In the genomic region with DNA sequence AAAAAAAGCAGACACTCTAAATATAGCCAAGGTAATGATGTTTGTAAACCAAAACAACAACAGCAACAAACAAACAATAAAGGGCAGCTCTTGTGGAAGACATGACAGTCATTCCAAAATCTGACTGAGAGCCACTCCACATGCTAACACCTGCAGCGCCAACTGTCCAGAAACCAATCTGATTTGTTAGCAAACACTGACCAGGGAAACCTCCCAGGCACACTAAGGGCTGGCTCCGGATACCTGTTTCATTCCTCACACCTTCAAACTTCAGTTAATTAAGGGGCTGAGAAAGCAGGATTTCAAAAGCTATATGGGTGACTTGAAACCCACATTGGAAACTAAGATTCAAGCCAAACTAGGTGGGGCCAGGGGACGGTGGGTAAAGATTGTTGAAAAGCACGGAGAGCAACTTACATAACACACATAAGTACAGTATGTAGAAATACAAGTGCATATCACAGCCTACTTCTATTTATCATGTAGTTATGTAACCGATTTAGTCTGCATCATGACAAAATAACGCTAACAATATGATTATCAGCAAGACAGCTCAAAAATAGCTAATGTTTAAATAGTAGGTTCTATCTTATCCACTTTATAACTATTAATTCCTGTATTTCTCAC, we compare ENCODE assay signal across 21 cellular contexts.
"Had no signal": no experiment of that assay in that cellular context is flagged by ENCODE, and none has a peak within 500 bp of the region (broad histone marks: within the 10 kb centered on the region; RNA-seq: fewer than 3 reads in every experiment).

No MANE protein-coding gene starts in this region.

- H3K9me3 ChIP-seq: esophagus squamous epithelium, gastroesophageal sphincter, right atrium auricular region, sigmoid colon, stomach, thoracic aorta, transverse colon had no signal

- H3K27me3 Mint-ChIP-seq: dendritic cell treated with granulocyte-macrophage colony-stimulating factor and Interleukin-4, amounts not matched to agents 40 ng/mL and 50 ng/mL, for 4 days; effector memory CD8-positive, alpha-beta T cell; naive thymus-derived CD4-positive, alpha-beta T cell had no signal

- H2AFZ ChIP-seq: hepatocyte had no signal

- H3K27ac ChIP-seq: esophagus squamous epithelium, gastroesophageal sphincter, hepatocyte, right atrium auricular region, sigmoid colon, stomach, thoracic aorta, transverse colon had no signal

- H3K9me3 Mint-ChIP-seq: nephron progenitor cell had no signal

- FAIRE-seq: colon, islet of Langerhans had no signal

- H3K4me1 ChIP-seq: gastroesophageal sphincter, stomach had no signal

- H3K36me3 ChIP-seq: esophagus squamous epithelium, gastroesophageal sphincter, right atrium auricular region, sigmoid colon, stomach, thoracic aorta, transverse colon had no signal

- H3K27ac Mint-ChIP-seq: dendritic cell treated with granulocyte-macrophage colony-stimulating factor and Interleukin-4, amounts not matched to agents 40 ng/mL and 50 ng/mL, for 4 days; effector memory CD8-positive, alpha-beta T cell; naive thymus-derived CD4-positive, alpha-beta T cell; nephron progenitor cell had no signal

- H3K4me3 ChIP-seq: esophagus squamous epithelium, gastroesophageal sphincter, hepatocyte, lung, right atrium auricular region, sigmoid colon, skin epidermis, stomach, thoracic aorta, transverse colon had no signal

- H3K36me3 Mint-ChIP-seq: naive thymus-derived CD4-positive, alpha-beta T cell had no signal

- DNase-seq: effector memory CD8-positive, alpha-beta T cell; esophagus squamous epithelium; naive thymus-derived CD4-positive, alpha-beta T cell; nephron progenitor cell; posterior cingulate gyrus; sigmoid colon; stimulated activated CD4-positive, alpha-beta T cell treated with anti-CD3 and anti-CD28 coated beads, Interleukin-12 subunit alpha, Interleukin-12 subunit beta, amount 100 ng/mL, for 4 hours; stimulated activated naive CD4-positive, alpha-beta T cell; stomach; substantia nigra; transverse colon had no signal

- H3K27me3 ChIP-seq: esophagus squamous epithelium, hepatocyte, right atrium auricular region, sigmoid colon, stomach, transverse colon had no signal

- H3K79me2 ChIP-seq: hepatocyte had no signal

- ATAC-seq: effector memory CD8-positive, alpha-beta T cell; gastroesophageal sphincter; left lobe of liver; naive thymus-derived CD4-positive, alpha-beta T cell had no signal

- H3K4me3 Mint-ChIP-seq: dendritic cell treated with granulocyte-macrophage colony-stimulating factor and Interleukin-4, amounts not matched to agents 40 ng/mL and 50 ng/mL, for 4 days; effector memory CD8-positive, alpha-beta T cell; naive thymus-derived CD4-positive, alpha-beta T cell; nephron progenitor cell had no signal

- H3K4me2 ChIP-seq: hepatocyte had no signal

- H3K4me1 Mint-ChIP-seq: nephron progenitor cell had no signal
